ENCODE assay signal across 1 cellular context in the genomic region with DNA sequence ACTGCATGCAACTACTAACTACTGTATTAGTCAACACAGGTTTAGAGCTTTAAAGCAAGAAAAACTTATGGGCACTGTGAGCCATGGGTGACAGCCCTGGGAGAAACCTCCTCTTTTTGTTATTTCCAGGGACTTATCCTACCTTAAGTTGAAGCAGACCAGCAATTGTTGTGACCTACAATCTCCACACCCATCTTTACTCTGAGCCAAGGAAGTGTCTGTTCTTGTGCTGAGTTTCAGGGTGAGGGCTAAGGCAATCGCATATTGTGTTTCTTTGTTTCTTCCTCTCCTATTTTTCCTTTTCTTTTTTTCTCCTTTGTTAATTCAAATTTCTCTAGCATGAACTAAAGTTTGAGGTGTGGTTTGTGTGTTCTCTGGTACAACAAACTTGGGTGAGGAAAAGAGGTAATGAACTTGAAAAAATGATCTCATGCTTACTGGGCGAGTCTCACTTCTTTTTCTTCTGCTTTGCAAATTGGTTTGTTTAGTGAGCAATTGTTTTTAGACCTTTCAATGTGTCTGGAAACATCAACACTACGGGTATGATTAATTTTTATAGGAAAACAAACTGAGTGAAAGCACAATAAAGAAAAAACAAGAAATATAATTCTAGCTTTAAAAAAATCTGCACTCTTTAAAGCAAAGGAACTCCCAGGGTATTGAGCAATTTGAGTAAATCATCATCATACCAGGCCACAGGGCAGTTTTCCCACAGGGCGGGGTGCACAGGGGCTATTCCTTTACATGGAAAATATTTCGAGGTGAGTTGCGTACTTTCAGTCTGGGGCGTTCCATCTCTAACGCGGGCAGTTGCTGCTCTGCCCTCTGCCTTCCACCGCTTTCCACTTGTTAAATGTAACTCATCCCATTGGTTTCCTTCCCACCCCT.
A peak's percentile ranks its signal among the peaks of the same experiment; 100 is the strongest.
TF ChIP-seq lines count a peak whose summit lies in the region.

No MANE protein-coding gene starts in this region.

TF ChIP-seq in A549, 52 proteins besides CTCF, POLR2A, EP300 and RAD21 (continued from another document):
- TF ChIP-seq KDM1A (IDR thresholded peaks at IDR 0.05; ENCODE audit: low read depth): no peak
- no peak for TF ChIP-seq BHLHE40 (IDR thresholded peaks at IDR 0.05; ENCODE audit: low read depth, low read length)
- no peak for TF ChIP-seq CHD2 (IDR thresholded peaks at IDR 0.05; ENCODE audit: low read length, partially characterized antibody)
- no peak for TF ChIP-seq HOXB5 (CRISPR knock-in tag; IDR thresholded peaks at IDR 0.05)
- TF ChIP-seq, protein P1, sequence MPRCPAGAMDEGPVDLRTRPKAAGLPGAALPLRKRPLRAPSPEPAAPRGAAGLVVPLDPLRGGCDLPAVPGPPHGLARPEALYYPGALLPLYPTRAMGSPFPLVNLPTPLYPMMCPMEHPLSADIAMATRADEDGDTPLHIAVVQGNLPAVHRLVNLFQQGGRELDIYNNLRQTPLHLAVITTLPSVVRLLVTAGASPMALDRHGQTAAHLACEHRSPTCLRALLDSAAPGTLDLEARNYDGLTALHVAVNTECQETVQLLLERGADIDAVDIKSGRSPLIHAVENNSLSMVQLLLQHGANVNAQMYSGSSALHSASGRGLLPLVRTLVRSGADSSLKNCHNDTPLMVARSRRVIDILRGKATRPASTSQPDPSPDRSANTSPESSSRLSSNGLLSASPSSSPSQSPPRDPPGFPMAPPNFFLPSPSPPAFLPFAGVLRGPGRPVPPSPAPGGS (IDR thresholded peaks at IDR 0.05): no peak
- TF ChIP-seq ZNF302 (CRISPR knock-in tag; IDR thresholded peaks at IDR 0.05): no peak
- TF ChIP-seq RARB (CRISPR knock-in tag; IDR thresholded peaks at IDR 0.05): no peak
- TF ChIP-seq HEYL (CRISPR knock-in tag; IDR thresholded peaks at IDR 0.05): no peak
- TF ChIP-seq TFCP2L1 (CRISPR knock-in tag; IDR thresholded peaks at IDR 0.05): no peak
- no peak for TF ChIP-seq HDAC2 (IDR thresholded peaks at IDR 0.05)
- TF ChIP-seq, protein P2, sequence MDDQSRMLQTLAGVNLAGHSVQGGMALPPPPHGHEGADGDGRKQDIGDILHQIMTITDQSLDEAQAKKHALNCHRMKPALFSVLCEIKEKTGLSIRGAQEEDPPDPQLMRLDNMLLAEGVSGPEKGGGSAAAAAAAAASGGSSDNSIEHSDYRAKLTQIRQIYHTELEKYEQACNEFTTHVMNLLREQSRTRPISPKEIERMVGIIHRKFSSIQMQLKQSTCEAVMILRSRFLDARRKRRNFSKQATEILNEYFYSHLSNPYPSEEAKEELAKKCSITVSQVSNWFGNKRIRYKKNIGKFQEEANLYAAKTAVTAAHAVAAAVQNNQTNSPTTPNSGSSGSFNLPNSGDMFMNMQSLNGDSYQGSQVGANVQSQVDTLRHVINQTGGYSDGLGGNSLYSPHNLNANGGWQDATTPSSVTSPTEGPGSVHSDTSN (IDR thresholded peaks at IDR 0.05): no peak
- peak; percentile 68 for TF ChIP-seq JUNB (IDR thresholded peaks at IDR 0.05)
- TF ChIP-seq, protein P3, sequence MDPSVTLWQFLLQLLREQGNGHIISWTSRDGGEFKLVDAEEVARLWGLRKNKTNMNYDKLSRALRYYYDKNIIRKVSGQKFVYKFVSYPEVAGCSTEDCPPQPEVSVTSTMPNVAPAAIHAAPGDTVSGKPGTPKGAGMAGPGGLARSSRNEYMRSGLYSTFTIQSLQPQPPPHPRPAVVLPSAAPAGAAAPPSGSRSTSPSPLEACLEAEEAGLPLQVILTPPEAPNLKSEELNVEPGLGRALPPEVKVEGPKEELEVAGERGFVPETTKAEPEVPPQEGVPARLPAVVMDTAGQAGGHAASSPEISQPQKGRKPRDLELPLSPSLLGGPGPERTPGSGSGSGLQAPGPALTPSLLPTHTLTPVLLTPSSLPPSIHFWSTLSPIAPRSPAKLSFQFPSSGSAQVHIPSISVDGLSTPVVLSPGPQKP (IDR thresholded peaks at IDR 0.05; ENCODE audit: low read depth, low read length): no peak
- no peak; the same call in 1 of the 2 replicates for TF ChIP-seq FOXS1 (CRISPR knock-in tag; IDR thresholded peaks at IDR 0.05)
- TF ChIP-seq NR3C1 (IDR thresholded peaks at IDR 0.05): no peak
- no peak for TF ChIP-seq POLR2AphosphoS2 (conservative IDR thresholded peaks at IDR 0.05; ENCODE audit: low read length)
- no peak for TF ChIP-seq ZC3H11A (IDR thresholded peaks at IDR 0.05)
- TF ChIP-seq, protein P4, sequence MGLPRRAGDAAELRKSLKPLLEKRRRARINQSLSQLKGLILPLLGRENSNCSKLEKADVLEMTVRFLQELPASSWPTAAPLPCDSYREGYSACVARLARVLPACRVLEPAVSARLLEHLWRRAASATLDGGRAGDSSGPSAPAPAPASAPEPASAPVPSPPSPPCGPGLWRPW (IDR thresholded peaks at IDR 0.05): no peak
- TF ChIP-seq, protein P5, sequence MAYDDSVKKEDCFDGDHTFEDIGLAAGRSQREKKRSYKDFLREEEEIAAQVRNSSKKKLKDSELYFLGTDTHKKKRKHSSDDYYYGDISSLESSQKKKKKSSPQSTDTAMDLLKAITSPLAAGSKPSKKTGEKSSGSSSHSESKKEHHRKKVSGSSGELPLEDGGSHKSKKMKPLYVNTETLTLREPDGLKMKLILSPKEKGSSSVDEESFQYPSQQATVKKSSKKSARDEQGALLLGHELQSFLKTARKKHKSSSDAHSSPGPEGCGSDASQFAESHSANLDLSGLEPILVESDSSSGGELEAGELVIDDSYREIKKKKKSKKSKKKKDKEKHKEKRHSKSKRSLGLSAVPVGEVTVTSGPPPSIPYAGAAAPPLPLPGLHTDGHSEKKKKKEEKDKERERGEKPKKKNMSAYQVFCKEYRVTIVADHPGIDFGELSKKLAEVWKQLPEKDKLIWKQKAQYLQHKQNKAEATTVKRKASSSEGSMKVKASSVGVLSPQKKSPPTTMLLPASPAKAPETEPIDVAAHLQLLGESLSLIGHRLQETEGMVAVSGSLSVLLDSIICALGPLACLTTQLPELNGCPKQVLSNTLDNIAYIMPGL (CRISPR knock-in tag; IDR thresholded peaks at IDR 0.05; ENCODE audit: borderline replicate concordance): no peak; the same call in 1 of the 2 replicates
- no peak for TF ChIP-seq SREBF2 (IDR thresholded peaks at IDR 0.05)
- no peak for TF ChIP-seq PHF8 (IDR thresholded peaks at IDR 0.05; ENCODE audit: borderline replicate concordance, low read depth)
- TF ChIP-seq NFE2L2 (conservative IDR thresholded peaks at IDR 0.05; ENCODE audit: low read length): no peak
- TF ChIP-seq, protein P6, sequence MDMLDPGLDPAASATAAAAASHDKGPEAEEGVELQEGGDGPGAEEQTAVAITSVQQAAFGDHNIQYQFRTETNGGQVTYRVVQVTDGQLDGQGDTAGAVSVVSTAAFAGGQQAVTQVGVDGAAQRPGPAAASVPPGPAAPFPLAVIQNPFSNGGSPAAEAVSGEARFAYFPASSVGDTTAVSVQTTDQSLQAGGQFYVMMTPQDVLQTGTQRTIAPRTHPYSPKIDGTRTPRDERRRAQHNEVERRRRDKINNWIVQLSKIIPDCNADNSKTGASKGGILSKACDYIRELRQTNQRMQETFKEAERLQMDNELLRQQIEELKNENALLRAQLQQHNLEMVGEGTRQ (IDR thresholded peaks at IDR 0.05): no peak
- no peak for TF ChIP-seq FOSL2 (IDR thresholded peaks at IDR 0.05)
- peak; percentile 76; the same call in 1 of the 2 replicates for TF ChIP-seq FOSL2 (CRISPR knock-in tag; IDR thresholded peaks at IDR 0.05)
- peak; percentile 35; the same call in 1 of the 3 replicates for TF ChIP-seq SMC3 (IDR thresholded peaks at IDR 0.05)
- no peak for TF ChIP-seq MAZ (IDR thresholded peaks at IDR 0.05; ENCODE audit: borderline replicate concordance, low read depth, low read length)
- TF ChIP-seq MAFK (IDR thresholded peaks at IDR 0.05; ENCODE audit: partially characterized antibody): no peak
- TF ChIP-seq, protein P7, sequence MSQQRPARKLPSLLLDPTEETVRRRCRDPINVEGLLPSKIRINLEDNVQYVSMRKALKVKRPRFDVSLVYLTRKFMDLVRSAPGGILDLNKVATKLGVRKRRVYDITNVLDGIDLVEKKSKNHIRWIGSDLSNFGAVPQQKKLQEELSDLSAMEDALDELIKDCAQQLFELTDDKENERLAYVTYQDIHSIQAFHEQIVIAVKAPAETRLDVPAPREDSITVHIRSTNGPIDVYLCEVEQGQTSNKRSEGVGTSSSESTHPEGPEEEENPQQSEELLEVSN (IDR thresholded peaks at IDR 0.05; ENCODE audit: borderline replicate concordance, low read depth): no peak
- peak; percentile 65; the same call in 1 of the 2 replicates for TF ChIP-seq GATA3 (IDR thresholded peaks at IDR 0.05; ENCODE audit: borderline replicate concordance)
- TF ChIP-seq ZSCAN20 (CRISPR knock-in tag; IDR thresholded peaks at IDR 0.05): no peak
- TF ChIP-seq TP53 (CRISPR knock-in tag; IDR thresholded peaks at IDR 0.05): no peak
- no peak for TF ChIP-seq KDM5A (IDR thresholded peaks at IDR 0.05)
